Comparison of ENCODE assay signal across 1 cellular context in genomic region chr12:131862084-131862441, GRCh38.
TF ChIP-seq lines count a peak whose summit lies in the region.

No MANE protein-coding gene starts in this region.

TF ChIP-seq in HepG2, 621 proteins besides CTCF, POLR2A, EP300 and RAD21 (continued from another document and continues in another):
- peak; percentile 82 for TF ChIP-seq RXRA (CRISPR knock-in tag; IDR thresholded peaks at IDR 0.05)
- TF ChIP-seq, protein P1, sequence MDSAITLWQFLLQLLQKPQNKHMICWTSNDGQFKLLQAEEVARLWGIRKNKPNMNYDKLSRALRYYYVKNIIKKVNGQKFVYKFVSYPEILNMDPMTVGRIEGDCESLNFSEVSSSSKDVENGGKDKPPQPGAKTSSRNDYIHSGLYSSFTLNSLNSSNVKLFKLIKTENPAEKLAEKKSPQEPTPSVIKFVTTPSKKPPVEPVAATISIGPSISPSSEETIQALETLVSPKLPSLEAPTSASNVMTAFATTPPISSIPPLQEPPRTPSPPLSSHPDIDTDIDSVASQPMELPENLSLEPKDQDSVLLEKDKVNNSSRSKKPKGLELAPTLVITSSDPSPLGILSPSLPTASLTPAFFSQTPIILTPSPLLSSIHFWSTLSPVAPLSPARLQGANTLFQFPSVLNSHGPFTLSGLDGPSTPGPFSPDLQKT (CRISPR knock-in tag; IDR thresholded peaks at IDR 0.05; ENCODE audit: borderline replicate concordance) = no peak
- TF ChIP-seq ZBTB38 (CRISPR knock-in tag; IDR thresholded peaks at IDR 0.05) = no peak
- no peak for TF ChIP-seq ARHGAP35 (CRISPR knock-in tag; IDR thresholded peaks at IDR 0.05; ENCODE audit: borderline replicate concordance)
- TF ChIP-seq SALL1 (CRISPR knock-in tag; IDR thresholded peaks at IDR 0.05) = peak; percentile 71
- peak; percentile 56 for TF ChIP-seq GABPB1 (CRISPR knock-in tag; IDR thresholded peaks at IDR 0.05)
- no peak for TF ChIP-seq NFYC (CRISPR knock-in tag; IDR thresholded peaks at IDR 0.05)
- TF ChIP-seq PHF21A (CRISPR knock-in tag; IDR thresholded peaks at IDR 0.05) = no peak
- no peak for TF ChIP-seq SYNCRIP (IDR thresholded peaks at IDR 0.05; ENCODE audit: insufficient read depth, low read depth, low read length)
- TF ChIP-seq TRIM24 (CRISPR knock-in tag; IDR thresholded peaks at IDR 0.05) = no peak
- no peak for TF ChIP-seq FOSL1 (CRISPR knock-in tag; IDR thresholded peaks at IDR 0.05; ENCODE audit: borderline replicate concordance)
- no peak for TF ChIP-seq ZBTB26 (CRISPR knock-in tag; IDR thresholded peaks at IDR 0.05; ENCODE audit: borderline replicate concordance)
- no peak for TF ChIP-seq GFI1 (CRISPR knock-in tag; IDR thresholded peaks at IDR 0.05; ENCODE audit: borderline replicate concordance)
- TF ChIP-seq CHCHD3 (CRISPR knock-in tag; IDR thresholded peaks at IDR 0.05) = no peak
- no peak for TF ChIP-seq MEIS2 (CRISPR knock-in tag; IDR thresholded peaks at IDR 0.05)
- TF ChIP-seq, protein P2, sequence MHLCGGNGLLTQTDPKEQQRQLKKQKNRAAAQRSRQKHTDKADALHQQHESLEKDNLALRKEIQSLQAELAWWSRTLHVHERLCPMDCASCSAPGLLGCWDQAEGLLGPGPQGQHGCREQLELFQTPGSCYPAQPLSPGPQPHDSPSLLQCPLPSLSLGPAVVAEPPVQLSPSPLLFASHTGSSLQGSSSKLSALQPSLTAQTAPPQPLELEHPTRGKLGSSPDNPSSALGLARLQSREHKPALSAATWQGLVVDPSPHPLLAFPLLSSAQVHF (CRISPR knock-in tag; IDR thresholded peaks at IDR 0.05) = no peak
- TF ChIP-seq PTBP1 (IDR thresholded peaks at IDR 0.05; ENCODE audit: low read depth, low read length, poor library complexity, severe bottlenecking) = no peak
- peak; percentile 71; the same call in 1 of the 2 replicates for TF ChIP-seq DPF2 (CRISPR knock-in tag; IDR thresholded peaks at IDR 0.05; ENCODE audit: borderline replicate concordance, low read depth)
- no peak for TF ChIP-seq NKX3-1 (CRISPR knock-in tag; IDR thresholded peaks at IDR 0.05)
- no peak for TF ChIP-seq TAF15 (IDR thresholded peaks at IDR 0.05; ENCODE audit: low read depth, low read length, poor library complexity, severe bottlenecking)
- no peak for TF ChIP-seq HCFC1 (IDR thresholded peaks at IDR 0.05; ENCODE audit: low read depth, low read length)
- no peak for TF ChIP-seq TOE1 (CRISPR knock-in tag; IDR thresholded peaks at IDR 0.05)
- no peak for TF ChIP-seq ZNF234 (CRISPR knock-in tag; conservative IDR thresholded peaks at IDR 0.05)
- TF ChIP-seq ZNF713 (CRISPR knock-in tag; IDR thresholded peaks at IDR 0.05) = no peak
- TF ChIP-seq SRSF4 (IDR thresholded peaks at IDR 0.05; ENCODE audit: low read depth, low read length, poor library complexity, severe bottlenecking) = no peak
- peak; percentile 34; the same call in 1 of the 2 replicates for TF ChIP-seq TBX2 (CRISPR knock-in tag; IDR thresholded peaks at IDR 0.05; ENCODE audit: borderline replicate concordance)
- TF ChIP-seq SMYD3 (CRISPR knock-in tag; IDR thresholded peaks at IDR 0.05) = no peak
- no peak for TF ChIP-seq BHLHE40 (IDR thresholded peaks at IDR 0.05; ENCODE audit: low read length)
- no peak for TF ChIP-seq ZFP91 (CRISPR knock-in tag; IDR thresholded peaks at IDR 0.05; ENCODE audit: borderline replicate concordance)
- TF ChIP-seq ZEB1 (IDR thresholded peaks at IDR 0.05; ENCODE audit: insufficient replicate concordance, low read depth) = no peak
- no peak for TF ChIP-seq ZNF782 (CRISPR knock-in tag; IDR thresholded peaks at IDR 0.05; ENCODE audit: borderline replicate concordance)
- TF ChIP-seq ZNF326 (CRISPR knock-in tag; IDR thresholded peaks at IDR 0.05; ENCODE audit: borderline replicate concordance) = no peak
- TF ChIP-seq SP140L (CRISPR knock-in tag; IDR thresholded peaks at IDR 0.05; ENCODE audit: borderline replicate concordance) = no peak
- no peak for TF ChIP-seq MAZ (IDR thresholded peaks at IDR 0.05; ENCODE audit: borderline replicate concordance, low read depth, low read length)
- no peak for TF ChIP-seq MAZ (CRISPR knock-in tag; IDR thresholded peaks at IDR 0.05; ENCODE audit: low read depth)
- TF ChIP-seq TBX3 (IDR thresholded peaks at IDR 0.05; ENCODE audit: borderline replicate concordance) = no peak
- no peak for TF ChIP-seq RBM39 (IDR thresholded peaks at IDR 0.05; ENCODE audit: low read depth, low read length, poor library complexity, severe bottlenecking)
- no peak for TF ChIP-seq ZNF232 (CRISPR knock-in tag; IDR thresholded peaks at IDR 0.05; ENCODE audit: borderline replicate concordance)
- no peak for TF ChIP-seq MEIS1 (CRISPR knock-in tag; IDR thresholded peaks at IDR 0.05; ENCODE audit: borderline replicate concordance)
- TF ChIP-seq ZNF609 (CRISPR knock-in tag; IDR thresholded peaks at IDR 0.05; ENCODE audit: borderline replicate concordance) = no peak
- no peak for TF ChIP-seq PRMT3 (CRISPR knock-in tag; IDR thresholded peaks at IDR 0.05; ENCODE audit: borderline replicate concordance, low read depth)
- TF ChIP-seq SKI (IDR thresholded peaks at IDR 0.05; ENCODE audit: partially characterized antibody) = peak; percentile 76
- no peak for TF ChIP-seq SNAI1 (CRISPR knock-in tag; IDR thresholded peaks at IDR 0.05; ENCODE audit: borderline replicate concordance)
- TF ChIP-seq AGO2 (optimal IDR thresholded peaks at IDR 0.05; ENCODE audit: low read depth, low read length) = no peak
- no peak for TF ChIP-seq MLLT10 (CRISPR knock-in tag; IDR thresholded peaks at IDR 0.05)
- no peak for TF ChIP-seq ZNF253 (CRISPR knock-in tag; IDR thresholded peaks at IDR 0.05; ENCODE audit: borderline replicate concordance)
- TF ChIP-seq TCF12 (IDR thresholded peaks at IDR 0.05) = no peak
- TF ChIP-seq TCF12 (CRISPR knock-in tag; IDR thresholded peaks at IDR 0.05) = 0 out of 2 replicates have a peak, but pooled peaks have one; percentile 53
- peak in 1 of 2 experiments; percentile 63; a peak in 1 of 4 replicates for TF ChIP-seq KLF16 (CRISPR knock-in tag; IDR thresholded peaks at IDR 0.05)
- TF ChIP-seq NAIF1 (CRISPR knock-in tag; IDR thresholded peaks at IDR 0.05; ENCODE audit: borderline replicate concordance) = no peak
- no peak for TF ChIP-seq ZNF432 (CRISPR knock-in tag; IDR thresholded peaks at IDR 0.05; ENCODE audit: borderline replicate concordance)
- no peak for TF ChIP-seq ZNF251 (CRISPR knock-in tag; IDR thresholded peaks at IDR 0.05)
- TF ChIP-seq BCL3 (CRISPR knock-in tag; IDR thresholded peaks at IDR 0.05) = no peak
- TF ChIP-seq, protein P3, sequence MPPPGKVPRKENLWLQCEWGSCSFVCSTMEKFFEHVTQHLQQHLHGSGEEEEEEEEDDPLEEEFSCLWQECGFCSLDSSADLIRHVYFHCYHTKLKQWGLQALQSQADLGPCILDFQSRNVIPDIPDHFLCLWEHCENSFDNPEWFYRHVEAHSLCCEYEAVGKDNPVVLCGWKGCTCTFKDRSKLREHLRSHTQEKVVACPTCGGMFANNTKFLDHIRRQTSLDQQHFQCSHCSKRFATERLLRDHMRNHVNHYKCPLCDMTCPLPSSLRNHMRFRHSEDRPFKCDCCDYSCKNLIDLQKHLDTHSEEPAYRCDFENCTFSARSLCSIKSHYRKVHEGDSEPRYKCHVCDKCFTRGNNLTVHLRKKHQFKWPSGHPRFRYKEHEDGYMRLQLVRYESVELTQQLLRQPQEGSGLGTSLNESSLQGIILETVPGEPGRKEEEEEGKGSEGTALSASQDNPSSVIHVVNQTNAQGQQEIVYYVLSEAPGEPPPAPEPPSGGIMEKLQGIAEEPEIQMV (CRISPR knock-in tag; IDR thresholded peaks at IDR 0.05; ENCODE audit: low read depth) = no peak
- no peak for TF ChIP-seq SMAD9 (CRISPR knock-in tag; IDR thresholded peaks at IDR 0.05)
- TF ChIP-seq ZFP90 (CRISPR knock-in tag; IDR thresholded peaks at IDR 0.05; ENCODE audit: borderline replicate concordance) = 0 out of 2 replicates have a peak, but pooled peaks have one; percentile 12
- TF ChIP-seq ZNF329 (CRISPR knock-in tag; IDR thresholded peaks at IDR 0.05; ENCODE audit: low read depth) = no peak
- TF ChIP-seq, protein P4, sequence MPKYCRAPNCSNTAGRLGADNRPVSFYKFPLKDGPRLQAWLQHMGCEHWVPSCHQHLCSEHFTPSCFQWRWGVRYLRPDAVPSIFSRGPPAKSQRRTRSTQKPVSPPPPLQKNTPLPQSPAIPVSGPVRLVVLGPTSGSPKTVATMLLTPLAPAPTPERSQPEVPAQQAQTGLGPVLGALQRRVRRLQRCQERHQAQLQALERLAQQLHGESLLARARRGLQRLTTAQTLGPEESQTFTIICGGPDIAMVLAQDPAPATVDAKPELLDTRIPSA (CRISPR knock-in tag; IDR thresholded peaks at IDR 0.05; ENCODE audit: borderline replicate concordance) = no peak
- TF ChIP-seq ZKSCAN8 (CRISPR knock-in tag; IDR thresholded peaks at IDR 0.05; ENCODE audit: borderline replicate concordance) = no peak
- TF ChIP-seq ZNF614 (CRISPR knock-in tag; IDR thresholded peaks at IDR 0.05; ENCODE audit: borderline replicate concordance) = no peak
- no peak for TF ChIP-seq ZNF749 (CRISPR knock-in tag; IDR thresholded peaks at IDR 0.05; ENCODE audit: borderline replicate concordance)
- TF ChIP-seq ARNT (IDR thresholded peaks at IDR 0.05) = no peak
- no peak for TF ChIP-seq TAF1 (CRISPR knock-in tag; IDR thresholded peaks at IDR 0.05)
- TF ChIP-seq SMARCC2 (IDR thresholded peaks at IDR 0.05) = no peak
- TF ChIP-seq ZNF207 (IDR thresholded peaks at IDR 0.05; ENCODE audit: borderline replicate concordance) = no peak
- TF ChIP-seq CHD2 (IDR thresholded peaks at IDR 0.05; ENCODE audit: low read depth, low read length) = no peak
- no peak for TF ChIP-seq ADNP (CRISPR knock-in tag; IDR thresholded peaks at IDR 0.05)
- TF ChIP-seq SRF (IDR thresholded peaks at IDR 0.05; ENCODE audit: low read depth, low read length) = no peak
- TF ChIP-seq MTF1 (CRISPR knock-in tag; IDR thresholded peaks at IDR 0.05) = no peak
